28 cellular contexts compared by ENCODE assay signal in genomic region chr10:1126461-1126860, GRCh38.
"Had no signal": no experiment of that assay in that cellular context is flagged by ENCODE, and none has a peak within 500 bp of the region (broad histone marks: within the 10 kb centered on the region; RNA-seq: fewer than 3 reads in every experiment).

No MANE protein-coding gene starts in this region.

- H3K27me3 ChIP-seq: MG63, Peyer's patch, SJCRH30 had no signal

- H3K9me3 Mint-ChIP-seq: activated naive CD4-positive, alpha-beta T cell treated with anti-CD3 and anti-CD28 coated beads for 36 hours; activated T-cell treated with anti-CD3 and anti-CD28 coated beads, Interleukin-2, amount 50 U/mL, for 4 hours; activated T-helper 17 cell treated with anti-CD3 and anti-CD28 coated beads, Interleukin-2, amount 50 U/mL, for 72 hours; brain; central memory CD8-positive, alpha-beta T cell had no signal

- H3K36me3 ChIP-seq: SJCRH30 had no signal

- H3K27ac Mint-ChIP-seq: activated CD4-positive, alpha-beta T cell treated with anti-CD3 and anti-CD28 coated beads for 36 hours; activated naive CD4-positive, alpha-beta T cell treated with anti-CD3 and anti-CD28 coated beads for 36 hours; activated naive CD8-positive, alpha-beta T cell; activated T-helper 17 cell treated with anti-CD3 and anti-CD28 coated beads, Interleukin-2, amount 50 U/mL, for 72 hours had no signal

- H3K27ac ChIP-seq: Peyer's patch, RWPE1, SJCRH30, VCaP had no signal

- H3K4me3 ChIP-seq: MG63, Peyer's patch, SJCRH30 had no signal

- H3K9me3 ChIP-seq: MG63, Peyer's patch, SJCRH30, SK-N-SH had no signal

- H3K27me3 Mint-ChIP-seq: activated CD4-positive, alpha-beta T cell treated with anti-CD3 and anti-CD28 coated beads for 36 hours; activated naive CD8-positive, alpha-beta T cell; activated T-helper 17 cell treated with anti-CD3 and anti-CD28 coated beads, Interleukin-2, amount 50 U/mL, for 72 hours; brain; central memory CD8-positive, alpha-beta T cell had no signal

- ATAC-seq: activated CD4-positive, alpha-beta T cell treated with anti-CD3 and anti-CD28 coated beads for 36 hours; activated T-cell treated with anti-CD3 and anti-CD28 coated beads, Interleukin-2, amount 50 U/mL, for 4 hours; activated T-helper 17 cell treated with anti-CD3 and anti-CD28 coated beads, Interleukin-2, amount 50 U/mL, for 72 hours had no signal

- DNase-seq: activated CD4-positive, alpha-beta T cell treated with anti-CD3 and anti-CD28 coated beads for 36 hours; activated CD4-positive, alpha-beta T cell treated with anti-CD3 and anti-CD28 coated beads, Interleukin-2, amount 50 U/mL, for 1 hour; activated gamma-delta T cell; activated naive CD4-positive, alpha-beta T cell treated with anti-CD3 and anti-CD28 coated beads for 36 hours; activated T-cell treated with anti-CD3 and anti-CD28 coated beads, Interleukin-2, amount 50 U/mL, for 4 hours; amygdala; MG63; MV-4-11; NCI-H1092 treated with DMSO at 0.1 percent for 48 hours; NCI-H1417 treated with DMSO at 0.1 percent for 48 hours; NCI-H1694; NCI-H2029; NCI-H2107; NCI-H2171 treated with DMSO at 0.1 percent for 48 hours; NCI-H345; NCI-H510A; NCI-H69; Peyer's patch; Right ventricle myocardium superior; SJCRH30; SK-N-SH; T-helper 1 cell had no signal

- H3K4me1 ChIP-seq: Peyer's patch, SJCRH30 had no signal

- H3K4me3 Mint-ChIP-seq: activated CD4-positive, alpha-beta T cell treated with anti-CD3 and anti-CD28 coated beads for 36 hours; activated naive CD4-positive, alpha-beta T cell treated with anti-CD3 and anti-CD28 coated beads for 36 hours; activated naive CD8-positive, alpha-beta T cell; activated T-cell treated with anti-CD3 and anti-CD28 coated beads, Interleukin-2, amount 50 U/mL, for 4 hours; activated T-helper 17 cell treated with anti-CD3 and anti-CD28 coated beads, Interleukin-2, amount 50 U/mL, for 72 hours; brain; central memory CD8-positive, alpha-beta T cell had no signal
